Comparison of ENCODE assay signal across 27 cellular contexts in genomic region chr5:16135003-16135402, GRCh38. TPM values are rescaled to one million over a fixed set of nuclear protein-coding genes. Genes with fewer than 3 reads are reported as not detected.
DNase-seq lines count a peak whose midpoint lies in the region; ATAC-seq and TF ChIP-seq lines count a peak whose summit lies in the region.
"Had no signal": no experiment of that assay in that cellular context is flagged by ENCODE, and none has a peak within 500 bp of the region (broad histone marks: within the 10 kb centered on the region; RNA-seq: fewer than 3 reads in every experiment).

No MANE protein-coding gene starts in this region.

- no peaks in the 10 kb centered on the region for H3K36me3 ChIP-seq in mesendoderm (ENCODE audit: control insufficient read depth, insufficient read depth, low read length)
- H3K36me3 ChIP-seq: heart right ventricle, tibial artery had no signal

- no peak overlapping the region for H2BK20ac ChIP-seq in H9 (ENCODE audit: low read depth, low read length, poor library complexity, severe bottlenecking)

- no peak overlapping the region for H2BK12ac ChIP-seq in H9 (ENCODE audit: insufficient read length, low read depth, low read length)

- H3K56ac ChIP-seq in mesendoderm (ENCODE audit: low read length) (no peak overlapping the region), H9 (ENCODE audit: insufficient read length, low read depth, low read length) (no peak overlapping the region)

- H2BK15ac ChIP-seq in mesendoderm (replicated peaks; ENCODE audit: low read depth) (no peak overlapping the region), H9 (ENCODE audit: low read depth, low read length) (no peak overlapping the region)

- peaks cover 18 to 20% (median 19%) of the 10 kb centered on the region in 3 experiments for H3K36me3 Mint-ChIP-seq in H9 (ENCODE audit: insufficient read depth in 1 of 3, low read depth in 3 of 3)
- H3K36me3 Mint-ChIP-seq: naive thymus-derived CD4-positive, alpha-beta T cell had no signal

- peaks cover 8 to 9% of the 10 kb centered on the region in 2 experiments for H3K4me1 Mint-ChIP-seq in H9
- H3K4me1 Mint-ChIP-seq: naive thymus-derived CD4-positive, alpha-beta T cell had no signal

- H3K4ac ChIP-seq in mesendoderm (ENCODE audit: low read depth, low read length) (no peak overlapping the region), H9 (ENCODE audit: low read depth, low read length) (no peak overlapping the region)

- no peak overlapping the region for H2AK5ac ChIP-seq in mesendoderm (ENCODE audit: low read length)
- H2AK5ac ChIP-seq in H9 (ENCODE audit: insufficient read length, low read length) = no peak overlapping the region

- H4K8ac ChIP-seq in mesendoderm (ENCODE audit: low read depth, low read length) = no peak overlapping the region
- H4K8ac ChIP-seq in H9 (replicated peaks; ENCODE audit: insufficient read length, low read depth, low read length) = no peak overlapping the region

- H3K23me2 ChIP-seq in H9 (ENCODE audit: insufficient read length, low read depth, low read length, poor library complexity, severe bottlenecking) = no peaks in the 10 kb centered on the region

- no peak overlapping the region for H3K14ac ChIP-seq in H9 (ENCODE audit: insufficient read depth, low read length)

- H3K27me3 ChIP-seq in mesendoderm (ENCODE audit: insufficient read depth, low read length, poor library complexity) = no peaks in the 10 kb centered on the region
- no peaks in the 10 kb centered on the region for H3K27me3 ChIP-seq in H9 (ENCODE audit: insufficient read depth, low read length)
- H3K27me3 ChIP-seq: heart right ventricle, tibial artery had no signal

- peak overlapping the region in 1 of 3 experiments; percentile 47; a peak in 1 of 7 replicates for H3K27ac Mint-ChIP-seq in H9
- H3K27ac Mint-ChIP-seq: activated T-cell treated with anti-CD3 and anti-CD28 coated beads, Interleukin-2, amount 50 U/mL, for 72 hours; naive thymus-derived CD4-positive, alpha-beta T cell had no signal

- no CpG with 5 or more reads among the region's 1 CpG for WGBS in mesendoderm (ENCODE audit: extremely low coverage, insufficient coverage, low lambda C conversion rate)
- no CpG with 5 or more reads among the region's 1 CpG for WGBS in H9 (ENCODE audit: extremely low coverage, insufficient read length, low lambda C conversion rate)

- H2BK5ac ChIP-seq in mesendoderm (ENCODE audit: low read length) = no peak overlapping the region
- no peak overlapping the region for H2BK5ac ChIP-seq in H9 (ENCODE audit: insufficient read length, low read length)

- no peak for TF ChIP-seq CTCF in H9 (conservative IDR thresholded peaks at IDR 0.05)

- no peak overlapping the region for H3K4me3 ChIP-seq in mesendoderm (ENCODE audit: low read length)
- H3K4me3 ChIP-seq: heart right ventricle, tibial artery had no signal

- no peak for ATAC-seq in GM21825 (IDR thresholded peaks at IDR 0.05; ENCODE audit: unreplicated experiment)
- ATAC-seq: activated T-cell treated with anti-CD3 and anti-CD28 coated beads, Interleukin-2, amount 50 U/mL, for 72 hours; naive thymus-derived CD4-positive, alpha-beta T cell; right cardiac atrium had no signal

- no peaks in the 10 kb centered on the region for H3K79me1 ChIP-seq in mesendoderm (ENCODE audit: low read length)
- H3K79me1 ChIP-seq in H9 (ENCODE audit: insufficient read depth, low read depth, low read length, poor library complexity, severe bottlenecking) = no peaks in the 10 kb centered on the region

- H2BK120ac ChIP-seq in mesendoderm (ENCODE audit: low read depth, low read length) = no peak overlapping the region
- H2BK120ac ChIP-seq in H9 (ENCODE audit: low read depth, low read length, poor library complexity, severe bottlenecking) = no peak overlapping the region

- H3K18ac ChIP-seq in mesendoderm (ENCODE audit: low read length) = no peak overlapping the region
- no peak overlapping the region for H3K18ac ChIP-seq in H9 (ENCODE audit: insufficient read length, low read depth, low read length)

- DNase-seq in DMS53 (lab: John Stamatoyannopoulos, UW) = peak; percentile 20
- no peak for DNase-seq in DMS53 treated with DMSO at 0.1 percent for 48 hours (lab: John Stamatoyannopoulos, UW; ENCODE audit: unreplicated experiment)
- peak; percentile 37 for DNase-seq in NCI-H2029 treated with DMSO at 0.1 percent for 48 hours (lab: John Stamatoyannopoulos, UW)
- peak; percentile 67 for DNase-seq in NCI-H82 treated with DMSO at 0.1 percent for 48 hours (lab: John Stamatoyannopoulos, UW; ENCODE audit: unreplicated experiment)
- DNase-seq in mesendoderm = peak; percentile 36
- no peak for DNase-seq in UCSD-AML1 (lab: John Stamatoyannopoulos, UW; ENCODE audit: unreplicated experiment)
- no peak for DNase-seq in H9
- DNase-seq: activated CD4-positive, alpha-beta T cell treated with anti-CD3 and anti-CD28 coated beads for 4 hours; activated naive CD4-positive, alpha-beta T cell treated with anti-CD3 and anti-CD28 coated beads, Interleukin-2, amount 50 U/mL, for 16 hours; activated T-cell treated with anti-CD3 and anti-CD28 coated beads, Interleukin-2, amount 50 U/mL, for 72 hours; caudate nucleus; dermis blood vessel endothelial cell; GOT3; heart right ventricle; naive thymus-derived CD4-positive, alpha-beta T cell; NCI-H1694; right cardiac atrium; stimulated activated CD4-positive, alpha-beta T cell treated with anti-CD3 and anti-CD28 coated beads, Interleukin-4, amount 100 ng/mL, for 24 hours; stimulated activated naive CD4-positive, alpha-beta T cell treated with Interleukin-2 at 50 U/mL for 16 hours; SW 1271; tibial artery had no signal

- H3K4me2 ChIP-seq in mesendoderm (ENCODE audit: low read length) (no peak overlapping the region), H9 (ENCODE audit: insufficient read depth, insufficient read length, low read length) (no peak overlapping the region)

- H3K9me3 Mint-ChIP-seq in H9 = peaks cover 31 to 34% of the 10 kb centered on the region in 2 experiments

- H4K5ac ChIP-seq in mesendoderm (ENCODE audit: low read length) (no peak overlapping the region), H9 (ENCODE audit: insufficient read length, low read depth, low read length) (no peak overlapping the region)

- no peaks in the 10 kb centered on the region for H3K9me3 ChIP-seq in H9 (ENCODE audit: control insufficient read depth, low read depth, low read length)

- H3K27ac ChIP-seq in mesendoderm (ENCODE audit: low read depth, low read length) = no peak overlapping the region
- H3K27ac ChIP-seq in H9 (ENCODE audit: insufficient read length, low read depth, low read length) = no peak overlapping the region
- H3K27ac ChIP-seq: 22Rv1, RWPE1, tibial artery had no signal

- H3K23ac ChIP-seq in mesendoderm (ENCODE audit: low read length) = no peak overlapping the region
- no peak overlapping the region for H3K23ac ChIP-seq in H9 (ENCODE audit: insufficient read length, low read depth, low read length)

- H3K79me2 ChIP-seq in mesendoderm (ENCODE audit: control insufficient read depth, insufficient read depth, low read length) (no peaks in the 10 kb centered on the region), H9 (ENCODE audit: insufficient read depth, low read length) (no peaks in the 10 kb centered on the region)

- no peaks in the 10 kb centered on the region for H3K27me3 Mint-ChIP-seq in H9 (ENCODE audit: low read depth)

- H3K9ac ChIP-seq in mesendoderm (ENCODE audit: low read length) (no peak overlapping the region), H9 (ENCODE audit: extremely low read depth, insufficient read length, low read length) (no peak overlapping the region)

- H4K20me1 ChIP-seq in H9 (ENCODE audit: control insufficient read depth, insufficient read depth, insufficient read length) = no peaks in the 10 kb centered on the region

- H3K4me1 ChIP-seq in mesendoderm (ENCODE audit: control insufficient read depth, low read depth, low read length) = peaks cover 3% of the 10 kb centered on the region
- H3K4me1 ChIP-seq in H9 (ENCODE audit: insufficient read depth, low read length) = no peaks in the 10 kb centered on the region; the same call in 1 of the 2 replicates
- H3K4me1 ChIP-seq: tibial artery had no signal

- no peak overlapping the region for H4K91ac ChIP-seq in H9 (ENCODE audit: insufficient read length, low read depth, low read length)

- no peak overlapping the region for H2AFZ ChIP-seq in H9 (ENCODE audit: low read length)

- no peak overlapping the region for H3K4me3 Mint-ChIP-seq in H9
- H3K4me3 Mint-ChIP-seq: activated T-cell treated with anti-CD3 and anti-CD28 coated beads, Interleukin-2, amount 50 U/mL, for 72 hours; naive thymus-derived CD4-positive, alpha-beta T cell had no signal

- no peak overlapping the region for H3T11ph ChIP-seq in H9 (ENCODE audit: low read length)

RNA-seq across cellular contexts. Expression of gene MARCHF11, which starts 44.6 kb away (rescaled TPM):
- polyA plus RNA-seq in mesendoderm (2013, experiment 1 of 2) = 2.3 TPM
- polyA plus RNA-seq in mesendoderm (2013, experiment 2 of 2) = 2.0 TPM
- 0.31 and 0.37 TPM in 2 replicates for total RNA-seq in H9 (2021)
- total RNA-seq: activated T-cell treated with anti-CD3 and anti-CD28 coated beads, Interleukin-2, amount 50 U/mL, for 72 hours; Daoy; dermis blood vessel endothelial cell; naive thymus-derived CD4-positive, alpha-beta T cell; NCI-H460; osteoblast had no signal
- polyA plus RNA-seq: naive thymus-derived CD4-positive, alpha-beta T cell had no signal

Comparison
In these comparisons a context has a peak if more than half of its experiments do, and no peak if none do; other contexts are left out.
1. DNase-seq: peak in DMS53 (single experiment), NCI-H2029 treated with DMSO at 0.1 percent for 48 hours (single experiment), NCI-H82 treated with DMSO at 0.1 percent for 48 hours (single experiment) and mesendoderm (single experiment); none in DMS53 treated with DMSO at 0.1 percent for 48 hours (single experiment), UCSD-AML1 (single experiment) and H9 (single experiment).